In the genomic region with DNA sequence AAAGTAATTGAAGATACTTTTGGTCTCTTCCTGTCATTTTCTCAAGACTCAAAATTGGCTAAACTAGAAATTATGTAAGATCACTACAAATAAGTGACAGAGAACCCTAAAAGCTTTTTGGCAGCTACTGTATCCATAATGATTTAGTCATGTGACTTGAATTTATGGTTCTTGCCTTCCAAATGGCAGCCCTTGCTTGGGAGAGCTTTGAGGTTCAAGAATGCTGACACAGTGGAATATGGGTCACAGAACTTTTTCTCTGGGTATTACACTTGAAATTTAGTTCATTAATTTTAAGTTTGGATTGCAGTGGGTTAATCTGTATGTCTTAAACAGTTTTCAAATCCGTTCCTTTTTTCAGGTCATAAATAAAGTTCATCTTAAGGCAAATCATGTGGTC, we compare ENCODE assay signal across 4 cellular contexts.
TF ChIP-seq lines count a peak whose summit lies in the region.

No MANE protein-coding gene starts in this region.

TF ChIP-seq in HepG2, 621 proteins besides CTCF, POLR2A, EP300 and RAD21 (continues in another document):
- TF ChIP-seq ZNF160 (CRISPR knock-in tag; IDR thresholded peaks at IDR 0.05) (no peak), HHEX (CRISPR knock-in tag; IDR thresholded peaks at IDR 0.05) (no peak), TRIM24 (CRISPR knock-in tag; IDR thresholded peaks at IDR 0.05) (no peak), ZBTB7B (CRISPR knock-in tag; IDR thresholded peaks at IDR 0.05) (no peak), ZBTB20 (CRISPR knock-in tag; IDR thresholded peaks at IDR 0.05; ENCODE audit: borderline replicate concordance, low read depth) (no peak), IKZF4 (CRISPR knock-in tag; IDR thresholded peaks at IDR 0.05; ENCODE audit: borderline replicate concordance, low read depth, not compliant biosample characterization) (no peak), MAFF (IDR thresholded peaks at IDR 0.05; ENCODE audit: low read depth, low read length) (peak; percentile 61), ZFAT (CRISPR knock-in tag; conservative IDR thresholded peaks at IDR 0.05) (no peak), ZNF772 (CRISPR knock-in tag; IDR thresholded peaks at IDR 0.05) (no peak), MAFK (conservative IDR thresholded peaks at IDR 0.05 in 1 of 2, IDR thresholded peaks at IDR 0.05 in 1 of 2; ENCODE audit: low read length in 2 of 2) (peak; percentile 69 to 79)
- TF ChIP-seq, protein P1, sequence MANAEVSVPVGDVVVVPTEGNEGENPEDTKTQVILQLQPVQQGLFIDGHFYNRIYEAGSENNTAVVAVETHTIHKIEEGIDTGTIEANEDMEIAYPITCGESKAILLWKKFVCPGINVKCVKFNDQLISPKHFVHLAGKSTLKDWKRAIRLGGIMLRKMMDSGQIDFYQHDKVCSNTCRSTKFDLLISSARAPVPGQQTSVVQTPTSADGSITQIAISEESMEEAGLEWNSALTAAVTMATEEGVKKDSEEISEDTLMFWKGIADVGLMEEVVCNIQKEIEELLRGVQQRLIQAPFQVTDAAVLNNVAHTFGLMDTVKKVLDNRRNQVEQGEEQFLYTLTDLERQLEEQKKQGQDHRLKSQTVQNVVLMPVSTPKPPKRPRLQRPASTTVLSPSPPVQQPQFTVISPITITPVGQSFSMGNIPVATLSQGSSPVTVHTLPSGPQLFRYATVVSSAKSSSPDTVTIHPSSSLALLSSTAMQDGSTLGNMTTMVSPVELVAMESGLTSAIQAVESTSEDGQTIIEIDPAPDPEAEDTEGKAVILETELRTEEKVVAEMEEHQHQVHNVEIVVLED (CRISPR knock-in tag; IDR thresholded peaks at IDR 0.05; ENCODE audit: borderline replicate concordance), result no peak
- TF ChIP-seq, protein P2, sequence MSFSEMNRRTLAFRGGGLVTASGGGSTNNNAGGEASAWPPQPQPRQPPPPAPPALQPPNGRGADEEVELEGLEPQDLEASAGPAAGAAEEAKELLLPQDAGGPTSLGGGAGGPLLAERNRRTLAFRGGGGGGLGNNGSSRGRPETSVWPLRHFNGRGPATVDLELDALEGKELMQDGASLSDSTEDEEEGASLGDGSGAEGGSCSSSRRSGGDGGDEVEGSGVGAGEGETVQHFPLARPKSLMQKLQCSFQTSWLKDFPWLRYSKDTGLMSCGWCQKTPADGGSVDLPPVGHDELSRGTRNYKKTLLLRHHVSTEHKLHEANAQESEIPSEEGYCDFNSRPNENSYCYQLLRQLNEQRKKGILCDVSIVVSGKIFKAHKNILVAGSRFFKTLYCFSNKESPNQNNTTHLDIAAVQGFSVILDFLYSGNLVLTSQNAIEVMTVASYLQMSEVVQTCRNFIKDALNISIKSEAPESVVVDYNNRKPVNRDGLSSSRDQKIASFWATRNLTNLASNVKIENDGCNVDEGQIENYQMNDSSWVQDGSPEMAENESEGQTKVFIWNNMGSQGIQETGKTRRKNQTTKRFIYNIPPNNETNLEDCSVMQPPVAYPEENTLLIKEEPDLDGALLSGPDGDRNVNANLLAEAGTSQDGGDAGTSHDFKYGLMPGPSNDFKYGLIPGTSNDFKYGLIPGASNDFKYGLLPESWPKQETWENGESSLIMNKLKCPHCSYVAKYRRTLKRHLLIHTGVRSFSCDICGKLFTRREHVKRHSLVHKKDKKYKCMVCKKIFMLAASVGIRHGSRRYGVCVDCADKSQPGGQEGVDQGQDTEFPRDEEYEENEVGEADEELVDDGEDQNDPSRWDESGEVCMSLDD (CRISPR knock-in tag; IDR thresholded peaks at IDR 0.05; ENCODE audit: borderline replicate concordance), result no peak

TF ChIP-seq in A549, 52 proteins besides CTCF, POLR2A, EP300 and RAD21:
- no peak for TF ChIP-seq HOXA7 (CRISPR knock-in tag; IDR thresholded peaks at IDR 0.05)
- TF ChIP-seq CBX8 (IDR thresholded peaks at IDR 0.05), result no peak
- TF ChIP-seq MAFK (IDR thresholded peaks at IDR 0.05; ENCODE audit: partially characterized antibody), result peak; percentile 35
TF ChIP-seq in A549: peak in this region for 1.

TF ChIP-seq in IMR-90, 13 proteins besides CTCF, POLR2A, EP300 and RAD21:
- TF ChIP-seq MAFK (IDR thresholded peaks at IDR 0.05; ENCODE audit: low read depth, low read length), result peak; percentile 67
- no peak for TF ChIP-seq FOS (IDR thresholded peaks at IDR 0.05; ENCODE audit: low read depth, low read length)

TF ChIP-seq in K562, 482 proteins besides CTCF, POLR2A, EP300 and RAD21:
- TF ChIP-seq ZKSCAN8 (CRISPR knock-in tag; IDR thresholded peaks at IDR 0.05) (no peak), MAFG (tag; conservative IDR thresholded peaks at IDR 0.05) (0 out of 2 replicates have a peak, but pooled peaks have one; percentile 51), MECOM (CRISPR knock-in tag; IDR thresholded peaks at IDR 0.05) (no peak), ZNF316 (IDR thresholded peaks at IDR 0.05) (peak; percentile 69), MAFK (IDR thresholded peaks at IDR 0.05; ENCODE audit: low read length) (peak; percentile 57), MAFF (IDR thresholded peaks at IDR 0.05; ENCODE audit: low read length) (peak; percentile 61; the same call in 1 of the 2 replicates), C11orf30 (IDR thresholded peaks at IDR 0.05; ENCODE audit: low read depth) (peak; percentile 52; the same call in 1 of the 2 replicates)
- TF ChIP-seq, protein P3, sequence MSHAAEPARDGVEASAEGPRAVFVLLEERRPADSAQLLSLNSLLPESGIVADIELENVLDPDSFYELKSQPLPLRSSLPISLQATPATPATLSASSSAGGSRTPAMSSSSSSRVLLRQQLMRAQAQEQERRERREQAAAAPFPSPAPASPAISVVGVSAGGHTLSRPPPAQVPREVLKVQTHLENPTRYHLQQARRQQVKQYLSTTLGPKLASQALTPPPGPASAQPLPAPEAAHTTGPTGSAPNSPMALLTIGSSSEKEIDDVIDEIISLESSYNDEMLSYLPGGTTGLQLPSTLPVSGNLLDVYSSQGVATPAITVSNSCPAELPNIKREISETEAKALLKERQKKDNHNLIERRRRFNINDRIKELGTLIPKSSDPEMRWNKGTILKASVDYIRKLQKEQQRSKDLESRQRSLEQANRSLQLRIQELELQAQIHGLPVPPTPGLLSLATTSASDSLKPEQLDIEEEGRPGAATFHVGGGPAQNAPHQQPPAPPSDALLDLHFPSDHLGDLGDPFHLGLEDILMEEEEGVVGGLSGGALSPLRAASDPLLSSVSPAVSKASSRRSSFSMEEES (CRISPR knock-in tag; IDR thresholded peaks at IDR 0.05), result peak; percentile 84
